In the genomic region with DNA sequence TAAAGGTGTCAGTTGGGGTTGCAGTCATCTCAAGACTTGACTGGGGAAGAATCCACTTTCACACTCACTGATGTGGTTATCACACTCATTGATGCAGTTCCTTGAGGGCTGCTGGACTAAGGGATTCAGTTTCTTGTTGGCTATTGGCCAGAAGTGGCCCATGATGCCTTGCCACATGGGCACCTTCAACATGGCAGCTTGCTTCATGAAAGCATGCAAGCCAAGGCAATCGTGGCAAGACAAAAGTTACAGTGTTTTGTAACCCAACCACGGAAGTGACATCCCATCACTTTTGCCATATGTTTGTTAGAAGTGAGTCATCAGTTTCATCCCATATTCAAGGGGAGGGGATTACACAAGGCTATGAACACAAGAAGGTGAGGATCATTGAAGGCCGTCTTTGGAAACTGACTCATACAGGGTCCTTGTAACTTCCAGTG, we compare ENCODE assay signal across 1 cellular context.
A peak's percentile ranks its signal among the peaks of the same experiment; 100 is the strongest.
TF ChIP-seq lines count a peak whose summit lies in the region.

No MANE protein-coding gene starts in this region.

TF ChIP-seq in GM12878, 131 proteins besides CTCF, POLR2A, EP300 and RAD21 (continued from another document):
- TF ChIP-seq NFXL1 (IDR thresholded peaks at IDR 0.05; ENCODE audit: borderline replicate concordance) (no peak), NR2F1 (conservative IDR thresholded peaks at IDR 0.05) (no peak), TCF7 (IDR thresholded peaks at IDR 0.05; ENCODE audit: borderline replicate concordance) (peak; percentile 98), ESRRA (IDR thresholded peaks at IDR 0.05; ENCODE audit: low read length) (no peak), ETV6 (conservative IDR thresholded peaks at IDR 0.05 in 1 of 2, IDR thresholded peaks at IDR 0.05 in 1 of 2; ENCODE audit: borderline replicate concordance in 1 of 2, low read depth in 1 of 2) (peak in 1 of 2 experiments; percentile 44; a peak in 1 of 4 replicates), RBBP5 (conservative IDR thresholded peaks at IDR 0.05) (no peak), KAT2A (conservative IDR thresholded peaks at IDR 0.05; ENCODE audit: control insufficient read depth, low read depth, low read length) (no peak), YY1 (IDR thresholded peaks at IDR 0.05; ENCODE audit: low read depth, low read length) (peak; percentile 83), FOXK2 (IDR thresholded peaks at IDR 0.05) (no peak), EGR1 (IDR thresholded peaks at IDR 0.05; ENCODE audit: borderline replicate concordance in 1 of 2, low read depth in 2 of 2, low read length in 2 of 2) (no peak), CBX3 (IDR thresholded peaks at IDR 0.05; ENCODE audit: borderline replicate concordance, low read depth) (no peak), CREM (IDR thresholded peaks at IDR 0.05; ENCODE audit: low read depth) (peak; percentile 46; the same call in 1 of the 2 replicates), ZNF207 (IDR thresholded peaks at IDR 0.05; ENCODE audit: borderline replicate concordance) (no peak), BMI1 (IDR thresholded peaks at IDR 0.05; ENCODE audit: borderline replicate concordance) (no peak), CBX5 (IDR thresholded peaks at IDR 0.05; ENCODE audit: low read depth) (0 out of 2 replicates have a peak, but pooled peaks have one; percentile 40), YBX1 (IDR thresholded peaks at IDR 0.05) (no peak), IKZF2 (IDR thresholded peaks at IDR 0.05) (peak; percentile 42 to 52; a peak in 3 of 4 replicates), ZNF24 (IDR thresholded peaks at IDR 0.05) (no peak), EED (IDR thresholded peaks at IDR 0.05; ENCODE audit: low read depth) (peak; percentile 88)
- TF ChIP-seq, protein P1, sequence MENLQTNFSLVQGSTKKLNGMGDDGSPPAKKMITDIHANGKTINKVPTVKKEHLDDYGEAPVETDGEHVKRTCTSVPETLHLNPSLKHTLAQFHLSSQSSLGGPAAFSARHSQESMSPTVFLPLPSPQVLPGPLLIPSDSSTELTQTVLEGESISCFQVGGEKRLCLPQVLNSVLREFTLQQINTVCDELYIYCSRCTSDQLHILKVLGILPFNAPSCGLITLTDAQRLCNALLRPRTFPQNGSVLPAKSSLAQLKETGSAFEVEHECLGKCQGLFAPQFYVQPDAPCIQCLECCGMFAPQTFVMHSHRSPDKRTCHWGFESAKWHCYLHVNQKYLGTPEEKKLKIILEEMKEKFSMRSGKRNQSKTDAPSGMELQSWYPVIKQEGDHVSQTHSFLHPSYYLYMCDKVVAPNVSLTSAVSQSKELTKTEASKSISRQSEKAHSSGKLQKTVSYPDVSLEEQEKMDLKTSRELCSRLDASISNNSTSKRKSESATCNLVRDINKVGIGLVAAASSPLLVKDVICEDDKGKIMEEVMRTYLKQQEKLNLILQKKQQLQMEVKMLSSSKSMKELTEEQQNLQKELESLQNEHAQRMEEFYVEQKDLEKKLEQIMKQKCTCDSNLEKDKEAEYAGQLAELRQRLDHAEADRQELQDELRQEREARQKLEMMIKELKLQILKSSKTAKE (IDR thresholded peaks at IDR 0.05; ENCODE audit: low read depth, poor library complexity, severe bottlenecking) = no peak
- TF ChIP-seq, protein P2, sequence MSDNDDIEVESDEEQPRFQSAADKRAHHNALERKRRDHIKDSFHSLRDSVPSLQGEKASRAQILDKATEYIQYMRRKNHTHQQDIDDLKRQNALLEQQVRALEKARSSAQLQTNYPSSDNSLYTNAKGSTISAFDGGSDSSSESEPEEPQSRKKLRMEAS (IDR thresholded peaks at IDR 0.05; ENCODE audit: low read depth, low read length) = no peak
- TF ChIP-seq, protein P3, sequence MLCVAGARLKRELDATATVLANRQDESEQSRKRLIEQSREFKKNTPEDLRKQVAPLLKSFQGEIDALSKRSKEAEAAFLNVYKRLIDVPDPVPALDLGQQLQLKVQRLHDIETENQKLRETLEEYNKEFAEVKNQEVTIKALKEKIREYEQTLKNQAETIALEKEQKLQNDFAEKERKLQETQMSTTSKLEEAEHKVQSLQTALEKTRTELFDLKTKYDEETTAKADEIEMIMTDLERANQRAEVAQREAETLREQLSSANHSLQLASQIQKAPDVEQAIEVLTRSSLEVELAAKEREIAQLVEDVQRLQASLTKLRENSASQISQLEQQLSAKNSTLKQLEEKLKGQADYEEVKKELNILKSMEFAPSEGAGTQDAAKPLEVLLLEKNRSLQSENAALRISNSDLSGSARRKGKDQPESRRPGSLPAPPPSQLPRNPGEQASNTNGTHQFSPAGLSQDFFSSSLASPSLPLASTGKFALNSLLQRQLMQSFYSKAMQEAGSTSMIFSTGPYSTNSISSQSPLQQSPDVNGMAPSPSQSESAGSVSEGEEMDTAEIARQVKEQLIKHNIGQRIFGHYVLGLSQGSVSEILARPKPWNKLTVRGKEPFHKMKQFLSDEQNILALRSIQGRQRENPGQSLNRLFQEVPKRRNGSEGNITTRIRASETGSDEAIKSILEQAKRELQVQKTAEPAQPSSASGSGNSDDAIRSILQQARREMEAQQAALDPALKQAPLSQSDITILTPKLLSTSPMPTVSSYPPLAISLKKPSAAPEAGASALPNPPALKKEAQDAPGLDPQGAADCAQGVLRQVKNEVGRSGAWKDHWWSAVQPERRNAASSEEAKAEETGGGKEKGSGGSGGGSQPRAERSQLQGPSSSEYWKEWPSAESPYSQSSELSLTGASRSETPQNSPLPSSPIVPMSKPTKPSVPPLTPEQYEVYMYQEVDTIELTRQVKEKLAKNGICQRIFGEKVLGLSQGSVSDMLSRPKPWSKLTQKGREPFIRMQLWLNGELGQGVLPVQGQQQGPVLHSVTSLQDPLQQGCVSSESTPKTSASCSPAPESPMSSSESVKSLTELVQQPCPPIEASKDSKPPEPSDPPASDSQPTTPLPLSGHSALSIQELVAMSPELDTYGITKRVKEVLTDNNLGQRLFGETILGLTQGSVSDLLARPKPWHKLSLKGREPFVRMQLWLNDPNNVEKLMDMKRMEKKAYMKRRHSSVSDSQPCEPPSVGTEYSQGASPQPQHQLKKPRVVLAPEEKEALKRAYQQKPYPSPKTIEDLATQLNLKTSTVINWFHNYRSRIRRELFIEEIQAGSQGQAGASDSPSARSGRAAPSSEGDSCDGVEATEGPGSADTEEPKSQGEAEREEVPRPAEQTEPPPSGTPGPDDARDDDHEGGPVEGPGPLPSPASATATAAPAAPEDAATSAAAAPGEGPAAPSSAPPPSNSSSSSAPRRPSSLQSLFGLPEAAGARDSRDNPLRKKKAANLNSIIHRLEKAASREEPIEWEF (IDR thresholded peaks at IDR 0.05; ENCODE audit: insufficient replicate concordance, low read depth, low read length) = no peak
- TF ChIP-seq, protein P4, sequence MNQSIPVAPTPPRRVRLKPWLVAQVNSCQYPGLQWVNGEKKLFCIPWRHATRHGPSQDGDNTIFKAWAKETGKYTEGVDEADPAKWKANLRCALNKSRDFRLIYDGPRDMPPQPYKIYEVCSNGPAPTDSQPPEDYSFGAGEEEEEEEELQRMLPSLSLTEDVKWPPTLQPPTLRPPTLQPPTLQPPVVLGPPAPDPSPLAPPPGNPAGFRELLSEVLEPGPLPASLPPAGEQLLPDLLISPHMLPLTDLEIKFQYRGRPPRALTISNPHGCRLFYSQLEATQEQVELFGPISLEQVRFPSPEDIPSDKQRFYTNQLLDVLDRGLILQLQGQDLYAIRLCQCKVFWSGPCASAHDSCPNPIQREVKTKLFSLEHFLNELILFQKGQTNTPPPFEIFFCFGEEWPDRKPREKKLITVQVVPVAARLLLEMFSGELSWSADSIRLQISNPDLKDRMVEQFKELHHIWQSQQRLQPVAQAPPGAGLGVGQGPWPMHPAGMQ (IDR thresholded peaks at IDR 0.05; ENCODE audit: borderline replicate concordance) = no peak
- TF ChIP-seq, protein P5, sequence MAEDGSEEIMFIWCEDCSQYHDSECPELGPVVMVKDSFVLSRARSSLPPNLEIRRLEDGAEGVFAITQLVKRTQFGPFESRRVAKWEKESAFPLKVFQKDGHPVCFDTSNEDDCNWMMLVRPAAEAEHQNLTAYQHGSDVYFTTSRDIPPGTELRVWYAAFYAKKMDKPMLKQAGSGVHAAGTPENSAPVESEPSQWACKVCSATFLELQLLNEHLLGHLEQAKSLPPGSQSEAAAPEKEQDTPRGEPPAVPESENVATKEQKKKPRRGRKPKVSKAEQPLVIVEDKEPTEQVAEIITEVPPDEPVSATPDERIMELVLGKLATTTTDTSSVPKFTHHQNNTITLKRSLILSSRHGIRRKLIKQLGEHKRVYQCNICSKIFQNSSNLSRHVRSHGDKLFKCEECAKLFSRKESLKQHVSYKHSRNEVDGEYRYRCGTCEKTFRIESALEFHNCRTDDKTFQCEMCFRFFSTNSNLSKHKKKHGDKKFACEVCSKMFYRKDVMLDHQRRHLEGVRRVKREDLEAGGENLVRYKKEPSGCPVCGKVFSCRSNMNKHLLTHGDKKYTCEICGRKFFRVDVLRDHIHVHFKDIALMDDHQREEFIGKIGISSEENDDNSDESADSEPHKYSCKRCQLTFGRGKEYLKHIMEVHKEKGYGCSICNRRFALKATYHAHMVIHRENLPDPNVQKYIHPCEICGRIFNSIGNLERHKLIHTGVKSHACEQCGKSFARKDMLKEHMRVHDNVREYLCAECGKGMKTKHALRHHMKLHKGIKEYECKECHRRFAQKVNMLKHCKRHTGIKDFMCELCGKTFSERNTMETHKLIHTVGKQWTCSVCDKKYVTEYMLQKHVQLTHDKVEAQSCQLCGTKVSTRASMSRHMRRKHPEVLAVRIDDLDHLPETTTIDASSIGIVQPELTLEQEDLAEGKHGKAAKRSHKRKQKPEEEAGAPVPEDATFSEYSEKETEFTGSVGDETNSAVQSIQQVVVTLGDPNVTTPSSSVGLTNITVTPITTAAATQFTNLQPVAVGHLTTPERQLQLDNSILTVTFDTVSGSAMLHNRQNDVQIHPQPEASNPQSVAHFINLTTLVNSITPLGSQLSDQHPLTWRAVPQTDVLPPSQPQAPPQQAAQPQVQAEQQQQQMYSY (CRISPR knock-in tag; IDR thresholded peaks at IDR 0.05) = no peak
- TF ChIP-seq, protein P6, sequence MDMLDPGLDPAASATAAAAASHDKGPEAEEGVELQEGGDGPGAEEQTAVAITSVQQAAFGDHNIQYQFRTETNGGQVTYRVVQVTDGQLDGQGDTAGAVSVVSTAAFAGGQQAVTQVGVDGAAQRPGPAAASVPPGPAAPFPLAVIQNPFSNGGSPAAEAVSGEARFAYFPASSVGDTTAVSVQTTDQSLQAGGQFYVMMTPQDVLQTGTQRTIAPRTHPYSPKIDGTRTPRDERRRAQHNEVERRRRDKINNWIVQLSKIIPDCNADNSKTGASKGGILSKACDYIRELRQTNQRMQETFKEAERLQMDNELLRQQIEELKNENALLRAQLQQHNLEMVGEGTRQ (IDR thresholded peaks at IDR 0.05; ENCODE audit: borderline replicate concordance, low read depth, low read length) = no peak
- TF ChIP-seq, protein P7, sequence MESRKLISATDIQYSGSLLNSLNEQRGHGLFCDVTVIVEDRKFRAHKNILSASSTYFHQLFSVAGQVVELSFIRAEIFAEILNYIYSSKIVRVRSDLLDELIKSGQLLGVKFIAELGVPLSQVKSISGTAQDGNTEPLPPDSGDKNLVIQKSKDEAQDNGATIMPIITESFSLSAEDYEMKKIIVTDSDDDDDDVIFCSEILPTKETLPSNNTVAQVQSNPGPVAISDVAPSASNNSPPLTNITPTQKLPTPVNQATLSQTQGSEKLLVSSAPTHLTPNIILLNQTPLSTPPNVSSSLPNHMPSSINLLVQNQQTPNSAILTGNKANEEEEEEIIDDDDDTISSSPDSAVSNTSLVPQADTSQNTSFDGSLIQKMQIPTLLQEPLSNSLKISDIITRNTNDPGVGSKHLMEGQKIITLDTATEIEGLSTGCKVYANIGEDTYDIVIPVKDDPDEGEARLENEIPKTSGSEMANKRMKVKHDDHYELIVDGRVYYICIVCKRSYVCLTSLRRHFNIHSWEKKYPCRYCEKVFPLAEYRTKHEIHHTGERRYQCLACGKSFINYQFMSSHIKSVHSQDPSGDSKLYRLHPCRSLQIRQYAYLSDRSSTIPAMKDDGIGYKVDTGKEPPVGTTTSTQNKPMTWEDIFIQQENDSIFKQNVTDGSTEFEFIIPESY (IDR thresholded peaks at IDR 0.05) = no peak
- TF ChIP-seq, protein P8, sequence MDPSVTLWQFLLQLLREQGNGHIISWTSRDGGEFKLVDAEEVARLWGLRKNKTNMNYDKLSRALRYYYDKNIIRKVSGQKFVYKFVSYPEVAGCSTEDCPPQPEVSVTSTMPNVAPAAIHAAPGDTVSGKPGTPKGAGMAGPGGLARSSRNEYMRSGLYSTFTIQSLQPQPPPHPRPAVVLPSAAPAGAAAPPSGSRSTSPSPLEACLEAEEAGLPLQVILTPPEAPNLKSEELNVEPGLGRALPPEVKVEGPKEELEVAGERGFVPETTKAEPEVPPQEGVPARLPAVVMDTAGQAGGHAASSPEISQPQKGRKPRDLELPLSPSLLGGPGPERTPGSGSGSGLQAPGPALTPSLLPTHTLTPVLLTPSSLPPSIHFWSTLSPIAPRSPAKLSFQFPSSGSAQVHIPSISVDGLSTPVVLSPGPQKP (IDR thresholded peaks at IDR 0.05; ENCODE audit: low read depth, low read length) = no peak
